13 cellular contexts compared by ENCODE assay signal in genomic region chr2:113965228-113965627, GRCh38.
"Had no signal": no experiment of that assay in that cellular context is flagged by ENCODE, and none has a peak within 500 bp of the region (broad histone marks: within the 10 kb centered on the region; RNA-seq: fewer than 3 reads in every experiment).

No MANE protein-coding gene starts in this region.

- H3K36me3 Mint-ChIP-seq: immature natural killer cell, naive B cell had no signal

- H3K27me3 ChIP-seq: foreskin keratinocyte, right atrium auricular region had no signal

- H3K4me3 Mint-ChIP-seq: endodermal cell, immature natural killer cell, naive B cell had no signal

- H3K27me3 Mint-ChIP-seq: naive B cell had no signal

- H3K9me3 ChIP-seq: left ventricle myocardium inferior, right atrium auricular region had no signal

- H3K9me3 Mint-ChIP-seq: endodermal cell, immature natural killer cell, naive B cell had no signal

- H3K4me3 ChIP-seq: coronary artery, left ventricle myocardium inferior, lung, right atrium auricular region had no signal

- FAIRE-seq: endothelial cell of umbilical vein, small intestine had no signal

- H3K27ac ChIP-seq: coronary artery, foreskin keratinocyte, left ventricle myocardium inferior, right atrium auricular region had no signal

- H3K36me3 ChIP-seq: right atrium auricular region had no signal

- H3K27ac Mint-ChIP-seq: endodermal cell had no signal

- DNase-seq: immature natural killer cell; left ventricle myocardium inferior; posterior cingulate gyrus; stimulated activated CD4-positive, alpha-beta T cell treated with anti-CD3 and anti-CD28 coated beads, Interleukin-12 subunit alpha, Interleukin-12 subunit beta, amount 100 ng/mL, for 4 hours; stimulated activated naive CD4-positive, alpha-beta T cell treated with Interleukin-2 at 50 U/mL for 16 hours had no signal
